Comparison of ENCODE assay signal across 1 cellular context in the genomic region with DNA sequence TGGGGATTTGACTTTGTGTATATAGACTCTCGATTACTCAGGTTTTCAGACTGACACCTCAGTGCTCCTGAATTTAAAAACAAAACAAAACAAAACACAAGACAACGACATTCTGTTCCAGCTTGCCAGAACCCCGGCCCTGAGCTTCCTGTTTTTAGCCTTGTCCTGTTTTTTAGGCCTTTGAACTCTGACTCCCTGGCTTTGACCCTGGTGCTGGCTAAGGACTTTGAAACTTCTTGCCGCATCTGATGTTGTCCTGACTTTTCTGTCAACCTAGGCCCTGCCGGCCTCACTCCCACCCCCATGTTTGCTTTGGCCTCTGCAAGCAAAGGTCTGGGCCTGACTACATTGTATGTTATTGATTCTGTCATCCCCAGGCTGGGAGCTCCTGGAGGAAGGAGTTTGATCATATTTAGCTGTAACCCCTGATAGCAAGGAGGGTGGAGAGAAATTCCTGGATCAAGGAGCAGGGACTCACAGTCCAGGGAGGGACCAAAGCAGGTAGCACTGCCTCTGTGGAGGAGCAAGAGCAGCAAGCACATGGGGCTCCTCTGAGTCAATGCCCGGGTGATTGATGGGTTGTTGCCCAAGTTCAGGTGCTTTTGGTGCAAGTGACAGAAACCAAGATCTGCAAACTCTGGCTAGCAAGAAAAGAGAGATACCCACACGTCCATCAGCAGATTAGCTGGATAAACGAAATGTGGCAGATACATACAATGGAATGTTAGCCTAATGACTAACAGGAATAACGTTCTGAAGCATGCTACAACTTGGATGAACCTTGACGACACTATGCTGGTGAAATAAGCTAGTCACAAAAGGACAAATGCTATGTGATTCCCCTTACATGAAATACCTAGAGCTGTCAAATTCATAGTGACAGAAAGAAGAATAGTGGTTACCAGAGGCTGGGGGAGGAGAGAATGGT.
TF ChIP-seq lines count a peak whose summit lies in the region.

No MANE protein-coding gene starts in this region.

TF ChIP-seq in HepG2, 621 proteins besides CTCF, POLR2A, EP300 and RAD21 (continued from another document and continues in another):
- TF ChIP-seq, protein P1, sequence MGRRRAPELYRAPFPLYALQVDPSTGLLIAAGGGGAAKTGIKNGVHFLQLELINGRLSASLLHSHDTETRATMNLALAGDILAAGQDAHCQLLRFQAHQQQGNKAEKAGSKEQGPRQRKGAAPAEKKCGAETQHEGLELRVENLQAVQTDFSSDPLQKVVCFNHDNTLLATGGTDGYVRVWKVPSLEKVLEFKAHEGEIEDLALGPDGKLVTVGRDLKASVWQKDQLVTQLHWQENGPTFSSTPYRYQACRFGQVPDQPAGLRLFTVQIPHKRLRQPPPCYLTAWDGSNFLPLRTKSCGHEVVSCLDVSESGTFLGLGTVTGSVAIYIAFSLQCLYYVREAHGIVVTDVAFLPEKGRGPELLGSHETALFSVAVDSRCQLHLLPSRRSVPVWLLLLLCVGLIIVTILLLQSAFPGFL (CRISPR knock-in tag; IDR thresholded peaks at IDR 0.05) = no peak
- TF ChIP-seq, protein P2, sequence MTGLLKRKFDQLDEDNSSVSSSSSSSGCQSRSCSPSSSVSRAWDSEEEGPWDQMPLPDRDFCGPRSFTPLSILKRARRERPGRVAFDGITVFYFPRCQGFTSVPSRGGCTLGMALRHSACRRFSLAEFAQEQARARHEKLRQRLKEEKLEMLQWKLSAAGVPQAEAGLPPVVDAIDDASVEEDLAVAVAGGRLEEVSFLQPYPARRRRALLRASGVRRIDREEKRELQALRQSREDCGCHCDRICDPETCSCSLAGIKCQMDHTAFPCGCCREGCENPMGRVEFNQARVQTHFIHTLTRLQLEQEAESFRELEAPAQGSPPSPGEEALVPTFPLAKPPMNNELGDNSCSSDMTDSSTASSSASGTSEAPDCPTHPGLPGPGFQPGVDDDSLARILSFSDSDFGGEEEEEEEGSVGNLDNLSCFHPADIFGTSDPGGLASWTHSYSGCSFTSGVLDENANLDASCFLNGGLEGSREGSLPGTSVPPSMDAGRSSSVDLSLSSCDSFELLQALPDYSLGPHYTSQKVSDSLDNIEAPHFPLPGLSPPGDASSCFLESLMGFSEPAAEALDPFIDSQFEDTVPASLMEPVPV (CRISPR knock-in tag; IDR thresholded peaks at IDR 0.05) = no peak
- TF ChIP-seq POLR2AphosphoS5 (IDR thresholded peaks at IDR 0.05; ENCODE audit: low read depth, low read length) (peak; percentile 21; the same call in 1 of the 2 replicates), TFAP4 (IDR thresholded peaks at IDR 0.05; ENCODE audit: borderline replicate concordance, low read depth) (peak; percentile 78), ZNF652 (CRISPR knock-in tag; IDR thresholded peaks at IDR 0.05; ENCODE audit: borderline replicate concordance, low read depth) (peak; percentile 78), ATAD3A (CRISPR knock-in tag; IDR thresholded peaks at IDR 0.05) (no peak), SOX5 (CRISPR knock-in tag; IDR thresholded peaks at IDR 0.05; ENCODE audit: borderline replicate concordance) (peak; percentile 91), ZBTB26 (CRISPR knock-in tag; IDR thresholded peaks at IDR 0.05; ENCODE audit: borderline replicate concordance) (no peak), RXRA (CRISPR knock-in tag; IDR thresholded peaks at IDR 0.05) (peak; percentile 99), ZNF264 (CRISPR knock-in tag; IDR thresholded peaks at IDR 0.05) (peak; percentile 14; the same call in 1 of the 2 replicates), HNRNPH1 (optimal IDR thresholded peaks at IDR 0.05; ENCODE audit: low read depth, low read length) (no peak), SALL2 (CRISPR knock-in tag; IDR thresholded peaks at IDR 0.05) (no peak), ZNF234 (CRISPR knock-in tag; conservative IDR thresholded peaks at IDR 0.05) (no peak), KLF16 (CRISPR knock-in tag; IDR thresholded peaks at IDR 0.05) (peak in 1 of 2 experiments; percentile 92; a peak in 2 of 4 replicates), ZNF441 (CRISPR knock-in tag; IDR thresholded peaks at IDR 0.05; ENCODE audit: borderline replicate concordance) (peak; percentile 27; the same call in 1 of the 2 replicates), MIER3 (CRISPR knock-in tag; IDR thresholded peaks at IDR 0.05; ENCODE audit: borderline replicate concordance) (peak; percentile 94; the same call in 1 of the 2 replicates), AHDC1 (CRISPR knock-in tag; IDR thresholded peaks at IDR 0.05; ENCODE audit: borderline replicate concordance) (peak; percentile 96), ZGPAT (CRISPR knock-in tag; IDR thresholded peaks at IDR 0.05) (peak; percentile 97), PHF21A (CRISPR knock-in tag; IDR thresholded peaks at IDR 0.05) (peak; percentile 99), BCL6 (CRISPR knock-in tag; IDR thresholded peaks at IDR 0.05) (peak; percentile 96), NR2F2 (IDR thresholded peaks at IDR 0.05; ENCODE audit: borderline replicate concordance, low read depth) (peak; percentile 97), TFDP2 (CRISPR knock-in tag; IDR thresholded peaks at IDR 0.05) (no peak), ZNF331 (CRISPR knock-in tag; IDR thresholded peaks at IDR 0.05) (peak; percentile 86), THAP8 (CRISPR knock-in tag; IDR thresholded peaks at IDR 0.05; ENCODE audit: borderline replicate concordance) (no peak), TCF7 (IDR thresholded peaks at IDR 0.05; ENCODE audit: low read depth) (peak; percentile 94), ZNF484 (CRISPR knock-in tag; IDR thresholded peaks at IDR 0.05; ENCODE audit: borderline replicate concordance, low read depth) (no peak), ZNF138 (CRISPR knock-in tag; IDR thresholded peaks at IDR 0.05; ENCODE audit: low read depth) (peak; percentile 73; the same call in 1 of the 2 replicates), ZNF713 (CRISPR knock-in tag; IDR thresholded peaks at IDR 0.05) (no peak), HNRNPL (IDR thresholded peaks at IDR 0.05; ENCODE audit: low read depth, low read length) (no peak), GATAD2A (CRISPR knock-in tag; IDR thresholded peaks at IDR 0.05) (peak; percentile 91), ZNF629 (CRISPR knock-in tag; conservative IDR thresholded peaks at IDR 0.05) (peak; percentile 50; the same call in 1 of the 2 replicates), ZNF274 (CRISPR knock-in tag; IDR thresholded peaks at IDR 0.05) (no peak)
- TF ChIP-seq, protein P3, sequence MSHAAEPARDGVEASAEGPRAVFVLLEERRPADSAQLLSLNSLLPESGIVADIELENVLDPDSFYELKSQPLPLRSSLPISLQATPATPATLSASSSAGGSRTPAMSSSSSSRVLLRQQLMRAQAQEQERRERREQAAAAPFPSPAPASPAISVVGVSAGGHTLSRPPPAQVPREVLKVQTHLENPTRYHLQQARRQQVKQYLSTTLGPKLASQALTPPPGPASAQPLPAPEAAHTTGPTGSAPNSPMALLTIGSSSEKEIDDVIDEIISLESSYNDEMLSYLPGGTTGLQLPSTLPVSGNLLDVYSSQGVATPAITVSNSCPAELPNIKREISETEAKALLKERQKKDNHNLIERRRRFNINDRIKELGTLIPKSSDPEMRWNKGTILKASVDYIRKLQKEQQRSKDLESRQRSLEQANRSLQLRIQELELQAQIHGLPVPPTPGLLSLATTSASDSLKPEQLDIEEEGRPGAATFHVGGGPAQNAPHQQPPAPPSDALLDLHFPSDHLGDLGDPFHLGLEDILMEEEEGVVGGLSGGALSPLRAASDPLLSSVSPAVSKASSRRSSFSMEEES (CRISPR knock-in tag; IDR thresholded peaks at IDR 0.05) = peak; percentile 67
- TF ChIP-seq, protein P4, sequence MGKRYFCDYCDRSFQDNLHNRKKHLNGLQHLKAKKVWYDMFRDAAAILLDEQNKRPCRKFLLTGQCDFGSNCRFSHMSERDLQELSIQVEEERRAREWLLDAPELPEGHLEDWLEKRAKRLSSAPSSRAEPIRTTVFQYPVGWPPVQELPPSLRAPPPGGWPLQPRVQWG (CRISPR knock-in tag; IDR thresholded peaks at IDR 0.05; ENCODE audit: borderline replicate concordance, low read depth) = no peak
- TF ChIP-seq, protein P5, sequence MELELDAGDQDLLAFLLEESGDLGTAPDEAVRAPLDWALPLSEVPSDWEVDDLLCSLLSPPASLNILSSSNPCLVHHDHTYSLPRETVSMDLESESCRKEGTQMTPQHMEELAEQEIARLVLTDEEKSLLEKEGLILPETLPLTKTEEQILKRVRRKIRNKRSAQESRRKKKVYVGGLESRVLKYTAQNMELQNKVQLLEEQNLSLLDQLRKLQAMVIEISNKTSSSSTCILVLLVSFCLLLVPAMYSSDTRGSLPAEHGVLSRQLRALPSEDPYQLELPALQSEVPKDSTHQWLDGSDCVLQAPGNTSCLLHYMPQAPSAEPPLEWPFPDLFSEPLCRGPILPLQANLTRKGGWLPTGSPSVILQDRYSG (CRISPR knock-in tag; IDR thresholded peaks at IDR 0.05) = no peak
- TF ChIP-seq, protein P6, sequence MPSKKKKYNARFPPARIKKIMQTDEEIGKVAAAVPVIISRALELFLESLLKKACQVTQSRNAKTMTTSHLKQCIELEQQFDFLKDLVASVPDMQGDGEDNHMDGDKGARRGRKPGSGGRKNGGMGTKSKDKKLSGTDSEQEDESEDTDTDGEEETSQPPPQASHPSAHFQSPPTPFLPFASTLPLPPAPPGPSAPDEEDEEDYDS (CRISPR knock-in tag; IDR thresholded peaks at IDR 0.05) = peak; percentile 40
